ENCODE assay signal across 1 cellular context in the genomic region with DNA sequence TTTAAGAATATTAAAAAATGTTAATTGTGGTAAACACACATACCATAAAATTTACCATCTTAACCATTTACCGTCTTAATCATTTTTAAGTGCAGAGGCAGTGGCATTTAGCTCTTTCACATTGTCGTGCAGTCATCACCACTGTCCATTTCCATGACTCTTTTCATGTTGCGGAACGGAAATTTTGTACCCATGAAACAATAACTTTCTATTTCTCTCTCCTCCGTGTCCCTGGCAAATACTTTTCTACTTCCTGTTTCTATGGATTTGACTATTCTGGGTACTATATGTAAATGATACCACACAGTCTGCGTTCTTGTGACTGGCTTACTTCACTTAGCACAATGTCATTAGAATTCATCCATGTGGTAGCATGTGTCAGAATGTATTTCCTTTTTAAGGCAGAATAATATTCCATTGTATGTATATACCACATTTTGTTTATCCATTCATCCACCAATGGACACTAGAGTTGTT.
TF ChIP-seq lines count a peak whose summit lies in the region.

No MANE protein-coding gene starts in this region.

TF ChIP-seq in HepG2, 621 proteins besides CTCF, POLR2A, EP300 and RAD21 (continued from another document):
- no peak for TF ChIP-seq CBX2 (IDR thresholded peaks at IDR 0.05; ENCODE audit: low read depth, low read length)
- TF ChIP-seq CBX2 (CRISPR knock-in tag; IDR thresholded peaks at IDR 0.05; ENCODE audit: low read depth), result no peak
- TF ChIP-seq, protein P1, sequence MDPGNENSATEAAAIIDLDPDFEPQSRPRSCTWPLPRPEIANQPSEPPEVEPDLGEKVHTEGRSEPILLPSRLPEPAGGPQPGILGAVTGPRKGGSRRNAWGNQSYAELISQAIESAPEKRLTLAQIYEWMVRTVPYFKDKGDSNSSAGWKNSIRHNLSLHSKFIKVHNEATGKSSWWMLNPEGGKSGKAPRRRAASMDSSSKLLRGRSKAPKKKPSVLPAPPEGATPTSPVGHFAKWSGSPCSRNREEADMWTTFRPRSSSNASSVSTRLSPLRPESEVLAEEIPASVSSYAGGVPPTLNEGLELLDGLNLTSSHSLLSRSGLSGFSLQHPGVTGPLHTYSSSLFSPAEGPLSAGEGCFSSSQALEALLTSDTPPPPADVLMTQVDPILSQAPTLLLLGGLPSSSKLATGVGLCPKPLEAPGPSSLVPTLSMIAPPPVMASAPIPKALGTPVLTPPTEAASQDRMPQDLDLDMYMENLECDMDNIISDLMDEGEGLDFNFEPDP (CRISPR knock-in tag; conservative IDR thresholded peaks at IDR 0.05), result no peak
